8 cellular contexts compared by ENCODE assay signal in the genomic region with DNA sequence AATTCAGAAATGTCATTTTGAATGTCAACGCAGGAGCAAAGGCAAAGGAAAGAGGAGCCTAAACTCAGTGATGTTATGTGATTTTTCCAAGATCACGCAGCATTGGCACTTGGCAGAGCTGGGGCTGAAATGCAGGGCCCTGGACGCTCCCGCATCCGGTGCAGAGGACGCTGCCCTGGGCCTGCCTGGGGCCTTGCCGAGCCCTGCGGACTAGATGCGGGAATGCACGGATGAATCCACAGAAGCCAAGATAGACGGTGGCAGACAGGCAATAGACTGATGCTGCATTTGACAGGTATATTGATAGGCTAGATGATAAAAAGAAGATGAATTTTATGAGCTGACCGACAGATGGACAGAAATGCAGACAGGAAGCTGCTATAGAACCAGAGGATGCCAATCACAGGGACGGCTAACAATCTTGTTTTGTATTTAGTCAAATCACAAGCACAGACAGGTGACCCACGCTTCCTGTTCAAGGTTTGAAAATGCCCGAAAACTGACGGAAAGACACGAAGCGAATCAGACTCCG. TPM values are rescaled to one million over a fixed set of nuclear protein-coding genes. Genes with fewer than 3 reads are reported as not detected.
DNase-seq lines count a peak whose midpoint lies in the region; ATAC-seq lines count a peak whose summit lies in the region.

No MANE protein-coding gene starts in this region.

- H3K9me3 Mint-ChIP-seq in activated T-cell treated with anti-CD3 and anti-CD28 coated beads, Interleukin-2, amount 50 U/mL, for 4 hours = no peaks in the 10 kb centered on the region
- H3K9me3 Mint-ChIP-seq in stimulated activated naive CD8-positive, alpha-beta T cell treated with anti-CD3 and anti-CD28 coated beads, Interleukin-15, amount 100 ng/mL, for 72 hours = no peaks in the 10 kb centered on the region

- peaks cover 43% of the 10 kb centered on the region for H3K4me1 Mint-ChIP-seq in activated T-cell treated with anti-CD3 and anti-CD28 coated beads, Interleukin-2, amount 50 U/mL, for 4 hours (ENCODE audit: low read depth)
- peaks cover 47% of the 10 kb centered on the region for H3K4me1 Mint-ChIP-seq in stimulated activated naive CD8-positive, alpha-beta T cell treated with anti-CD3 and anti-CD28 coated beads, Interleukin-15, amount 100 ng/mL, for 72 hours

- H3K4me1 ChIP-seq in iPS-15b (ENCODE audit: control insufficient read depth, insufficient read depth, low read length) = peaks cover 36% of the 10 kb centered on the region

- ATAC-seq in activated T-cell treated with anti-CD3 and anti-CD28 coated beads, Interleukin-2, amount 50 U/mL, for 4 hours = no peak
- ATAC-seq in stimulated activated naive CD8-positive, alpha-beta T cell treated with anti-CD3 and anti-CD28 coated beads, Interleukin-15, amount 100 ng/mL, for 72 hours = peak; percentile 87
- ATAC-seq in HG02623 (IDR thresholded peaks at IDR 0.05; ENCODE audit: unreplicated experiment) = no peak

- H3K27me3 ChIP-seq in iPS-15b (ENCODE audit: control insufficient read depth, insufficient read depth, low read length) = no peaks in the 10 kb centered on the region

- H3K36me3 Mint-ChIP-seq in activated T-cell treated with anti-CD3 and anti-CD28 coated beads, Interleukin-2, amount 50 U/mL, for 4 hours (ENCODE audit: insufficient read depth) = no peaks in the 10 kb centered on the region

- no peaks in the 10 kb centered on the region for H3K36me3 ChIP-seq in iPS-15b (ENCODE audit: control insufficient read depth, insufficient read depth, low read length)

- peak overlapping the region; percentile 86 for H3K4me3 Mint-ChIP-seq in activated T-cell treated with anti-CD3 and anti-CD28 coated beads, Interleukin-2, amount 50 U/mL, for 4 hours
- H3K4me3 Mint-ChIP-seq in stimulated activated naive CD8-positive, alpha-beta T cell treated with anti-CD3 and anti-CD28 coated beads, Interleukin-15, amount 100 ng/mL, for 72 hours = peak overlapping the region; percentile 80 to 83

- peak overlapping the region; percentile 95 for H3K4me3 ChIP-seq in iPS-15b (ENCODE audit: low read depth, low read length)

- H3K9me3 ChIP-seq in iPS-15b (ENCODE audit: control insufficient read depth, insufficient read depth, low read length) = no peaks in the 10 kb centered on the region

- H3K27ac Mint-ChIP-seq in stimulated activated naive CD8-positive, alpha-beta T cell treated with anti-CD3 and anti-CD28 coated beads, Interleukin-15, amount 100 ng/mL, for 72 hours = peak overlapping the region; percentile 95 to 96

- H3K27me3 Mint-ChIP-seq in activated T-cell treated with anti-CD3 and anti-CD28 coated beads, Interleukin-2, amount 50 U/mL, for 4 hours (ENCODE audit: low read depth) = no peaks in the 10 kb centered on the region
- no peaks in the 10 kb centered on the region for H3K27me3 Mint-ChIP-seq in stimulated activated naive CD8-positive, alpha-beta T cell treated with anti-CD3 and anti-CD28 coated beads, Interleukin-15, amount 100 ng/mL, for 72 hours

- DNase-seq in NCI-H2081 treated with DMSO at 0.1 percent for 48 hours (lab: John Stamatoyannopoulos, UW) (peak; percentile 95), NCI-H2081 (lab: John Stamatoyannopoulos, UW) (no peak), T1000 (lab: John Stamatoyannopoulos, UW) (no peak), NCI-H524 treated with DMSO at 0.1 percent for 48 hours (lab: John Stamatoyannopoulos, UW) (no peak)
- DNase-seq in activated T-cell treated with anti-CD3 and anti-CD28 coated beads, Interleukin-2, amount 50 U/mL, for 4 hours = no peak
- no peak for DNase-seq in stimulated activated naive CD8-positive, alpha-beta T cell treated with anti-CD3 and anti-CD28 coated beads, Interleukin-15, amount 100 ng/mL, for 72 hours

- peak overlapping the region; percentile 42 for H3K9ac ChIP-seq in iPS-15b (ENCODE audit: low read depth, low read length)

RNA-seq across cellular contexts. Expression of gene MARK2, which starts 0.7 kb away (rescaled TPM):
- 10 to 100 TPM; 32.6 to 33.6 (median 33.4) TPM for total RNA-seq in activated T-cell treated with anti-CD3 and anti-CD28 coated beads, Interleukin-2, amount 50 U/mL, for 4 hours

RNA-seq across cellular contexts. Expression of gene SPINDOC, which starts 25.0 kb away (rescaled TPM):
- 10 to 100 TPM; 24.0 to 28.9 (median 24.5) TPM for total RNA-seq in activated T-cell treated with anti-CD3 and anti-CD28 coated beads, Interleukin-2, amount 50 U/mL, for 4 hours
